In genomic region chr11:93537022-93537421, GRCh38 we compare ENCODE assay signal across 15 cellular contexts. TPM values are rescaled to one million over a fixed set of nuclear protein-coding genes. Genes with fewer than 3 reads are reported as not detected.
DNase-seq lines count a peak whose midpoint lies in the region; ATAC-seq, FAIRE-seq and TF ChIP-seq lines count a peak whose summit lies in the region.
"Had no signal": no experiment of that assay in that cellular context is flagged by ENCODE, and none has a peak within 500 bp of the region (broad histone marks: within the 10 kb centered on the region; RNA-seq: fewer than 3 reads in every experiment).

No MANE protein-coding gene starts in this region.

- H3K4me3 ChIP-seq in gastrocnemius medialis (no peak overlapping the region), A673 (ENCODE audit: low read depth, low read length, poor library complexity, severe bottlenecking) (no peak overlapping the region), MM.1S (ENCODE audit: low read length) (no peak overlapping the region)
- H3K4me3 ChIP-seq: mucosa of descending colon, sigmoid colon had no signal

- no peaks in the 10 kb centered on the region for H3K36me3 ChIP-seq in gastrocnemius medialis
- H3K36me3 ChIP-seq in A673 (ENCODE audit: insufficient read depth, low read length, poor library complexity, severe bottlenecking), result no peaks in the 10 kb centered on the region
- no peaks in the 10 kb centered on the region for H3K36me3 ChIP-seq in MM.1S (replicated peaks; ENCODE audit: insufficient read depth, low read length)
- H3K36me3 ChIP-seq: sigmoid colon had no signal

- POLR2A ChIA-PET in A673 (lab: Charles Lee; ENCODE audit: low non-redundant PET), result no interaction called here

- no peak for TF ChIP-seq CTCF in gastrocnemius medialis (IDR thresholded peaks at IDR 0.05 in 4 of 5, conservative IDR thresholded peaks at IDR 0.05 in 1 of 5)
- TF ChIP-seq CTCF in A673 (conservative IDR thresholded peaks at IDR 0.05; ENCODE audit: low read depth, low read length), result no peak
- no peak for TF ChIP-seq CTCF in MM.1S (IDR thresholded peaks at IDR 0.05; ENCODE audit: low read length)

- intact Hi-C loops in left ventricle myocardium superior (cut with micrococcal nuclease), result loop anchor here (5.0 kb wide), 1 partner anchor 300 kb away; no protein-coding TSS in a partner anchor
- intact Hi-C loops in gastrocnemius medialis (cut with DNase I; ENCODE audit: low total_unique reads), result no loop called here
- intact Hi-C loops in A673 (cut with micrococcal nuclease; ENCODE audit: unreplicated experiment), result no loop called here

- H3K4me2 ChIP-seq in MM.1S (ENCODE audit: low read depth, low read length), result no peak overlapping the region

- no peaks in the 10 kb centered on the region for H3K9me2 ChIP-seq in MM.1S (replicated peaks; ENCODE audit: insufficient read depth, low read length)

- in situ Hi-C loops in G401 (cut with HindIII; ENCODE audit: low sequenced_read_pairs) (no loop called here), gastrocnemius medialis (cut with MboI; ENCODE audit: low sequenced_read_pairs in 4 of 4) (no loop called here)

- peak; percentile 90 for ATAC-seq in left ventricle myocardium superior
- peak; percentile 70 to 74 for ATAC-seq in gastrocnemius medialis
- no peak for ATAC-seq in HG03354 (IDR thresholded peaks at IDR 0.05; ENCODE audit: poor library complexity, severe bottlenecking, unreplicated experiment)
- ATAC-seq: activated CD8-positive, alpha-beta T cell treated with anti-CD3 and anti-CD28 coated beads, Interleukin-2, amount 10 ng/mL, durations not matched to agents 7 days and 5 days had no signal

- H3K27ac ChIP-seq in gastrocnemius medialis (peak overlapping the region; percentile 49 to 84 (median 59)), A673 (ENCODE audit: low read depth, low read length, poor library complexity, severe bottlenecking) (no peak overlapping the region), MM.1S (ENCODE audit: low read length) (no peak overlapping the region)

- no TSS peak for BruUV-seq in A673 (replicated peaks; lab: Mats Ljungman, UMichigan)

- H3F3A ChIP-seq in MM.1S (ENCODE audit: insufficient read depth, low read length), result no peaks in the 10 kb centered on the region

- DNase-seq in G401 (ENCODE audit: low spot score) (peak; percentile 86), amygdala (lab: John Stamatoyannopoulos, UW) (peak in 43 of 56 donors; percentile 6 to 78 (median 41)), left ventricle myocardium superior (peak; percentile 80), gastrocnemius medialis (peak; percentile 50 to 52), GM12891 (ENCODE audit: insufficient read length, low spot score) (no peak), A673 (ENCODE audit: low spot score) (no peak), MM.1S (no peak)
- DNase-seq: activated CD8-positive, alpha-beta T cell treated with anti-CD3 and anti-CD28 coated beads, Interleukin-2, amount 10 ng/mL, durations not matched to agents 7 days and 5 days; activated naive CD8-positive, alpha-beta T cell treated with anti-CD3 and anti-CD28 coated beads, Interleukin-2, amount 10 ng/mL, durations not matched to agents 7 days and 5 days; endodermal cell; NCI-H187; sigmoid colon had no signal

- no peak for FAIRE-seq in GM12891 (lab: Jason Lieb, UNC)
- FAIRE-seq: H54 had no signal

- TF ChIP-seq POLR2A in gastrocnemius medialis (IDR thresholded peaks at IDR 0.05) (no peak), GM12891 (IDR thresholded peaks at IDR 0.05; ENCODE audit: low read depth, low read length) (no peak)

- H3K4me1 ChIP-seq in gastrocnemius medialis, result peaks cover 31 to 33% of the 10 kb centered on the region in 2 donors
- H3K4me1 ChIP-seq in A673 (ENCODE audit: insufficient read depth, low read length, poor library complexity, severe bottlenecking), result peaks cover 5% of the 10 kb centered on the region
- H3K4me1 ChIP-seq in MM.1S (ENCODE audit: low read length), result peaks cover 12% of the 10 kb centered on the region; the same call in 1 of the 2 replicates

- no peak overlapping the region for H3K9ac ChIP-seq in MM.1S (ENCODE audit: low read length)

- no peaks in the 10 kb centered on the region for H3K9me3 ChIP-seq in gastrocnemius medialis
- no peaks in the 10 kb centered on the region for H3K9me3 ChIP-seq in A673 (ENCODE audit: low read depth, low read length, poor library complexity, severe bottlenecking)
- no peaks in the 10 kb centered on the region for H3K9me3 ChIP-seq in MM.1S (replicated peaks; ENCODE audit: insufficient read depth, low read length)
- H3K9me3 ChIP-seq: mucosa of descending colon, sigmoid colon had no signal

- CTCF ChIA-PET in A673 (lab: Charles Lee), result no interaction called here

- H4K20me1 ChIP-seq in MM.1S (ENCODE audit: insufficient read depth, low read length), result no peaks in the 10 kb centered on the region

- H2AFZ ChIP-seq in MM.1S (ENCODE audit: low read length), result no peak overlapping the region

- H3K27me3 ChIP-seq in gastrocnemius medialis (no peaks in the 10 kb centered on the region), A673 (replicated peaks; ENCODE audit: insufficient read depth, low read depth, low read length, poor library complexity) (no peaks in the 10 kb centered on the region), MM.1S (replicated peaks; ENCODE audit: insufficient read depth, low read length) (no peaks in the 10 kb centered on the region)
- H3K27me3 ChIP-seq: sigmoid colon had no signal

- H3K79me2 ChIP-seq in MM.1S (ENCODE audit: low read length), result peaks cover 7% of the 10 kb centered on the region; the same call in 1 of the 2 replicates

TF ChIP-seq in GM12891, 5 proteins besides CTCF, POLR2A, EP300 and RAD21:
- TF ChIP-seq TAF1 (IDR thresholded peaks at IDR 0.05; ENCODE audit: low read depth, low read length) (no peak), PAX5 (IDR thresholded peaks at IDR 0.05; ENCODE audit: insufficient read depth, low read length, severe bottlenecking) (no peak), SPI1 (IDR thresholded peaks at IDR 0.05; ENCODE audit: low read depth, low read length) (no peak), POLR2AphosphoS5 (IDR thresholded peaks at IDR 0.05; ENCODE audit: low read depth, low read length) (no peak), POU2F2 (IDR thresholded peaks at IDR 0.05; ENCODE audit: low read depth, low read length) (no peak)

RNA-seq across cellular contexts. Expression of gene SMCO4, which starts 6.2 kb away (rescaled TPM):
- 7.3 TPM in 1 of 2 replicates, not detected in the other for total RNA-seq in G401 (2014; rRNA removed; shearing (Covaris generic))
- total RNA-seq in left ventricle myocardium superior (50.7 TPM), gastrocnemius medialis (10 to 100 TPM in 2 of 4 donors, 1 to 10 TPM in 2; 3.1 to 18.1 (median 10.2) TPM), A673 (2021) (9.3 and 11.9 TPM in 2 replicates)
- 38.2 TPM for polyA plus RNA-seq in GM12891 (2012; ENCODE audit: low read depth, missing spikeins)

Comparison
In these comparisons a context has a peak if more than half of its experiments do, and no peak if none do; other contexts are left out.
1. DNase-seq: peak in G401 (single experiment), amygdala (43 of 56), left ventricle myocardium superior (single experiment) and gastrocnemius medialis (2 of 2); none in GM12891 (single experiment), A673 (single experiment) and MM.1S (single experiment).
2. H3K27ac ChIP-seq: peak in gastrocnemius medialis (4 of 4); none in A673 (single experiment) and MM.1S (single experiment).